In the genomic region with DNA sequence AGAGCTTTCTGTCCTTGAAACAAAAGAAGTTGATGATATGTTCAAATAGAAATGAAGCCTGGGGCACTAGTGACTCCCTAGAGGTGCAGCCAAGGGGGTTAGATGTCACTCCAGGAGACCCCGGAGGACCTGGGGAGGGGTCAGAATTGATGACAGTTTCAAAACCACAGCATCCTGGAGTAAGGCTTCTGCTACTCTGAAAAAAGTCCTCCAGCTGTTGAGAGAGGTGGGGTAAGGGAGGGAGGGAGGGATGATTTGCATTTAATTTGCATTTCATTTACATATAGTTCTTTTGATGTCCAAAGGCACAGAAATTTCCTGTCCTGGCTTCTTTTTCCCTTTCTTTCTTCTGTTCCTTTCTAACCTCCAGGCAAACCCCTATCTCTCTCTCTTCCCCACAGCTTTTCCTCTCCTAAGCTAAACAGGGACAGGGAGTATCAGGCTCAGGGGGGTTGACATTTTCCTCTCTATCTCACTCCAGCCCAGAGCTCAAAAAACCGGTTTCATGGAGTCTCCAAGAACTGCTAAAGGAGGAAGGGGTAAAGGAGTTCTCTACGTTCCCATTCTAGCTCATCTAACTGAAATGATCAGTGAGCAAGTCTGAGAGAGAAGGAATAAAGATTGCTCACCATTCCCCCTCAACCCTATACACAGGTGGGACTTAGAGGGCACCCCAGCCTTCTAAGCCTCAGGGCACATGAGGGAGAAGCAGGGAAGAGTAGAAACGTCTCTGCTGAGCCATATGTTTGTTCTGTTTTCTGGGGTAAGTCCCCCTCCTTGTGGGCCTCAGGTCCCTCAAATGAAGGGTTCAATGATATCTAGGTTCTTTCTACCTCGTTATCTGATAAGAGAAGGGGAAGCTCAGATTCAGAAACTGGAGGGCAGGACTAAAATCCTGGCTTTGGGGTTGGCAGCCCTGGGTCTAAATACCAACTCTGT, we compare ENCODE assay signal across 12 cellular contexts. TPM values are rescaled to one million over a fixed set of nuclear protein-coding genes. Genes with fewer than 3 reads are reported as not detected.
DNase-seq lines count a peak whose midpoint lies in the region; ATAC-seq and TF ChIP-seq lines count a peak whose summit lies in the region.
"Had no signal": no experiment of that assay in that cellular context is flagged by ENCODE, and none has a peak within 500 bp of the region (broad histone marks: within the 10 kb centered on the region; RNA-seq: fewer than 3 reads in every experiment).

No MANE protein-coding gene starts in this region.

- H3K9me3 ChIP-seq in GM23248 (ENCODE audit: low read depth) = no peaks in the 10 kb centered on the region
- H3K9me3 ChIP-seq in PC-3 (ENCODE audit: low read length) = no peaks in the 10 kb centered on the region
- H3K9me3 ChIP-seq in SJCRH30 (replicated peaks) = no peaks in the 10 kb centered on the region

- intact Hi-C loops in PC-3 (cut with micrococcal nuclease) = no loop called here

- H3K27me3 ChIP-seq in GM23248 (replicated peaks; ENCODE audit: insufficient read depth) (peaks cover 29% of the 10 kb centered on the region), PC-3 (ENCODE audit: low read length) (peaks cover 28% of the 10 kb centered on the region), SJCRH30 (no peaks in the 10 kb centered on the region)

- POLR2A ChIA-PET in PC-3 (lab: Charles Lee; ENCODE audit: unreplicated experiment) = interaction anchor here (0.6 kb wide), 1 partner anchor 34 kb away, joined by 4 read pairs; no protein-coding TSS in a partner anchor

- no peak overlapping the region for H3K4me3 Mint-ChIP-seq in endothelial cell (ENCODE audit: unreplicated experiment)
- H3K4me3 Mint-ChIP-seq: effector memory CD8-positive, alpha-beta T cell; nephron; T-cell had no signal

- DNase-seq in A172 (ENCODE audit: low spot score) = peak; percentile 64
- peak; percentile 26 for DNase-seq in GM23248
- DNase-seq in PC-3 = peak; percentile 71
- DNase-seq in endothelial cell (ENCODE audit: low spot score) = no peak
- no peak for DNase-seq in SJCRH30
- DNase-seq: amniotic stem cell; effector memory CD8-positive, alpha-beta T cell; T-cell had no signal

- H3K4me2 ChIP-seq in GM23248 (ENCODE audit: unreplicated experiment) = no peak overlapping the region
- H3K4me2 ChIP-seq in PC-3 (ENCODE audit: low read length) = no peak overlapping the region

- ATAC-seq in PC-3 = no peak
- no peak for ATAC-seq in GM18861 (IDR thresholded peaks at IDR 0.05; ENCODE audit: unreplicated experiment)
- no peak for ATAC-seq in GM18519 (IDR thresholded peaks at IDR 0.05; ENCODE audit: low FRiP score, unreplicated experiment)
- no peak for ATAC-seq in HG02588 (IDR thresholded peaks at IDR 0.05; ENCODE audit: unreplicated experiment)
- ATAC-seq: effector memory CD8-positive, alpha-beta T cell; T-cell had no signal

- H3K27ac ChIP-seq in GM23248 = no peak overlapping the region
- no peak overlapping the region for H3K27ac ChIP-seq in PC-3 (ENCODE audit: low read length)
- H3K27ac ChIP-seq in SJCRH30 = no peak overlapping the region

- H3K9me3 Mint-ChIP-seq in endothelial cell (ENCODE audit: unreplicated experiment) = no peaks in the 10 kb centered on the region
- H3K9me3 Mint-ChIP-seq: effector memory CD8-positive, alpha-beta T cell; nephron; T-cell had no signal

- no peak overlapping the region for H3K4me3 ChIP-seq in GM23248
- H3K4me3 ChIP-seq in PC-3 (ENCODE audit: low read length) = no peak overlapping the region
- no peak overlapping the region for H3K4me3 ChIP-seq in SJCRH30

- H3K4me1 Mint-ChIP-seq in endothelial cell (ENCODE audit: unreplicated experiment) = peaks cover 20% of the 10 kb centered on the region
- H3K4me1 Mint-ChIP-seq: nephron had no signal

- H3K36me3 ChIP-seq in GM23248 (ENCODE audit: low read depth) (no peaks in the 10 kb centered on the region), PC-3 (ENCODE audit: low read depth, low read length) (no peaks in the 10 kb centered on the region), SJCRH30 (no peaks in the 10 kb centered on the region)

- H4K20me1 ChIP-seq in GM23248 (ENCODE audit: insufficient read depth) = no peaks in the 10 kb centered on the region
- H4K20me1 ChIP-seq in PC-3 (ENCODE audit: low read length) = no peaks in the 10 kb centered on the region

- TF ChIP-seq CTCF in PC-3 (conservative IDR thresholded peaks at IDR 0.05; ENCODE audit: low read depth, low read length) (no peak), endothelial cell (IDR thresholded peaks at IDR 0.05; ENCODE audit: unreplicated experiment) (no peak)

- H2AFZ ChIP-seq in GM23248 (no peak overlapping the region), PC-3 (ENCODE audit: low read length) (no peak overlapping the region)

- WGBS in GM23248 (ENCODE audit: low coverage in 1 of 2, low lambda C conversion rate in 2 of 2, missing lambda C conversion rate in 2 of 2), 2 experiments = 33 to 37% methylated on average over 5 of the region's 5 CpGs

- CTCF ChIA-PET in PC-3 (lab: Charles Lee) = interaction anchor here (0.6 to 4.6 kb wide), 5 partner anchors 11 to 270 kb away, joined by 3 to 50 read pairs (median 4); no protein-coding TSS in a partner anchor

- TSS peak; percentile 99 for BruUV-seq in PC-3 (replicated peaks; lab: Mats Ljungman, UMichigan)

- H3K27ac Mint-ChIP-seq in endothelial cell (ENCODE audit: unreplicated experiment) = peak overlapping the region; percentile 84
- H3K27ac Mint-ChIP-seq: effector memory CD8-positive, alpha-beta T cell; T-cell had no signal

- no peaks in the 10 kb centered on the region for H3K36me3 Mint-ChIP-seq in endothelial cell (ENCODE audit: low read depth, unreplicated experiment)
- H3K36me3 Mint-ChIP-seq: T-cell had no signal

- H3K9ac ChIP-seq in GM23248 (no peak overlapping the region), PC-3 (ENCODE audit: low read length) (no peak overlapping the region)

- no peaks in the 10 kb centered on the region for H3K79me2 ChIP-seq in GM23248 (ENCODE audit: insufficient read depth)
- no peaks in the 10 kb centered on the region for H3K79me2 ChIP-seq in PC-3 (ENCODE audit: low read length)

- in situ Hi-C loops in GM23248 (cut with MboI) = loop anchor here (5.0 kb wide), 1 partner anchor 61 kb away; no protein-coding TSS in a partner anchor

- peaks cover 9% of the 10 kb centered on the region for H3K27me3 Mint-ChIP-seq in endothelial cell (ENCODE audit: unreplicated experiment)

- H3K4me1 ChIP-seq in GM23248 (ENCODE audit: insufficient read depth) = no peaks in the 10 kb centered on the region
- H3K4me1 ChIP-seq in PC-3 (ENCODE audit: insufficient read depth, low read length) = peaks cover 5% of the 10 kb centered on the region; the same call in 1 of the 2 replicates
- no peaks in the 10 kb centered on the region for H3K4me1 ChIP-seq in SJCRH30

- peaks cover 7% of the 10 kb centered on the region for H3F3A ChIP-seq in GM23248 (ENCODE audit: insufficient read depth)
- no peaks in the 10 kb centered on the region for H3F3A ChIP-seq in PC-3 (ENCODE audit: low read length, unreplicated experiment)

- H3K9me2 ChIP-seq in GM23248 (ENCODE audit: insufficient read depth) (no peaks in the 10 kb centered on the region), PC-3 (replicated peaks; ENCODE audit: low read length) (no peaks in the 10 kb centered on the region)

RNA-seq across cellular contexts. Expression of a gene that starts 3.5 kb away (rescaled TPM):
- 0.07 and 0.48 TPM in 2 replicates for total RNA-seq in A172 (2014; rRNA removed; shearing (Covaris generic))
- not detected in 2 replicates for total RNA-seq in GM23248 (2014; rRNA removed; shearing (Covaris generic))
- polyA plus RNA-seq in GM23248 (2016; fragmentation: Nextera tagmentation; extraction: Ambion mirVana) = not detected in 2 replicates
- total RNA-seq in PC-3 (2014; rRNA removed) = 0.62 and 0.81 TPM in 2 replicates
- 0.97 TPM for total RNA-seq in endothelial cell (ENCODE audit: unreplicated experiment)
- total RNA-seq in SJCRH30 (2014; rRNA removed; shearing (Covaris generic)) = not detected in 2 replicates
- total RNA-seq: T-cell had no signal

RNA-seq across cellular contexts. Expression of a gene that starts 25.6 kb away (rescaled TPM):
- total RNA-seq in A172 (2014; rRNA removed; shearing (Covaris generic)) = 45.9 and 57.6 TPM in 2 replicates
- 111 and 116 TPM in 2 replicates for total RNA-seq in GM23248 (2014; rRNA removed; shearing (Covaris generic))
- polyA plus RNA-seq in GM23248 (2016; fragmentation: Nextera tagmentation; extraction: Ambion mirVana) = 74.6 and 80.0 TPM in 2 replicates
- 97.1 and 126 TPM in 2 replicates for total RNA-seq in PC-3 (2014; rRNA removed)
- 15.5 TPM for total RNA-seq in endothelial cell (ENCODE audit: unreplicated experiment)
- 10.6 and 11.2 TPM in 2 replicates for total RNA-seq in SJCRH30 (2014; rRNA removed; shearing (Covaris generic))

Comparison
In these comparisons a context has a peak if more than half of its experiments do, and no peak if none do; other contexts are left out.
1. DNase-seq: peak in A172 (single experiment), GM23248 (single experiment) and PC-3 (single experiment); none in endothelial cell (single experiment) and SJCRH30 (0 of 2).